15 cellular contexts compared by ENCODE assay signal in the genomic region with DNA sequence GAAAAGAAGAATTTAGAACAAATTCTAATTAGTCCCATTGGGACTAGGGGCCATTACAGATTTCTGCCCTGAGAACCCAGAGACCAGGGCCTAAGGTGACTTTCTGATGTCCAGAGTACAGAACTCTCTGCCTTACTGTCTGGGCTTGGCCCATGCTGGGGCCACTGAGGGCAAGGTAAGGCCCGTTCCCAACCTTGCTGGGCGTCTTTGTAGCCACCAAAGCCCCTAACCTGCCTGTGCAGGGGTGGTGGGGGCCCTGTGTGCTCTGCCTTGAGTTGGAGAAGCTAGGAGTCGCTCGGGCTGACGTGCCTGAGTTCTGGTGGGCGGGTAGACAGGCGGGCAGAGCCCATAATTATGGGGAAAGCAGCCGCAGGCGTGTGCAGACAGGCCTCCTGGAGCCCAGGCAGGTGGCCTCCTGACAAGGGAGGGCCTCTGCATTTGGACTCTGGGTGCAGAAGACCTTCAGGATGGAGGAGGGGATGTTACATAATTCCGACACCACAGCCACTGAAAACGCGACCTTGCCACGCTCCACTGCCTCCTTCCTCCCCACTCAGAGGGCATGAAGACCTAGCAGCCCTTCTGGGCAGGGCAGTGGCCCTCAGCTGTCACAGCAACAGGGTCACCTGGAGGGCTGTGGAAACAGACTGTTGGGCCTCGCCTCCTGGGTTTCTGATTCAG.
A peak's percentile ranks its signal among the peaks of the same experiment; 100 is the strongest.
DNase-seq lines count a peak whose midpoint lies in the region; TF ChIP-seq lines count a peak whose summit lies in the region.
"Had no signal": no experiment of that assay in that cellular context is flagged by ENCODE, and none has a peak within 500 bp of the region (broad histone marks: within the 10 kb centered on the region; RNA-seq: fewer than 3 reads in every experiment).

No MANE protein-coding gene starts in this region.

- no peak overlapping the region for H3K27ac Mint-ChIP-seq in activated naive CD4-positive, alpha-beta T cell treated with anti-CD3 and anti-CD28 coated beads, Interleukin-2, amount 10 ng/mL, durations not matched to agents 7 days and 5 days
- H3K27ac Mint-ChIP-seq: activated naive CD4-positive, alpha-beta T cell treated with anti-CD3 and anti-CD28 coated beads for 36 hours had no signal

- H3K27ac ChIP-seq in epithelial cell of prostate (peak overlapping the region; percentile 93), vagina (peak overlapping the region; percentile 77)
- H3K27ac ChIP-seq: 22Rv1, HL-60, neural progenitor cell had no signal

- no peaks in the 10 kb centered on the region for H3K36me3 ChIP-seq in vagina
- H3K36me3 ChIP-seq: neural progenitor cell had no signal

- H3K27me3 ChIP-seq in vagina: no peaks in the 10 kb centered on the region
- H3K27me3 ChIP-seq: neural progenitor cell had no signal

- no peak overlapping the region for H3K4me3 ChIP-seq in vagina
- H3K4me3 ChIP-seq: neural progenitor cell had no signal

- no peak overlapping the region for H3K4me3 Mint-ChIP-seq in activated naive CD4-positive, alpha-beta T cell treated with anti-CD3 and anti-CD28 coated beads, Interleukin-2, amount 10 ng/mL, durations not matched to agents 7 days and 5 days
- H3K4me3 Mint-ChIP-seq: activated naive CD4-positive, alpha-beta T cell treated with anti-CD3 and anti-CD28 coated beads for 36 hours; neural progenitor cell had no signal

- no peak for TF ChIP-seq CTCF in vagina (IDR thresholded peaks at IDR 0.05)

- POLR2A ChIA-PET in HEK293T (lab: Yijun Ruan, JAX): no interaction called here

- intact Hi-C loops in vagina (cut with DNase I): no loop called here

- peaks cover 48% of the 10 kb centered on the region for H3K4me1 ChIP-seq in vagina

- no peaks in the 10 kb centered on the region for H3K36me3 Mint-ChIP-seq in activated naive CD4-positive, alpha-beta T cell treated with anti-CD3 and anti-CD28 coated beads, Interleukin-2, amount 10 ng/mL, durations not matched to agents 7 days and 5 days
- H3K36me3 Mint-ChIP-seq: neural progenitor cell had no signal

- no peaks in the 10 kb centered on the region for H3K4me1 Mint-ChIP-seq in activated naive CD4-positive, alpha-beta T cell treated with anti-CD3 and anti-CD28 coated beads, Interleukin-2, amount 10 ng/mL, durations not matched to agents 7 days and 5 days

- peaks cover 4% of the 10 kb centered on the region for H3K27me3 Mint-ChIP-seq in activated naive CD4-positive, alpha-beta T cell treated with anti-CD3 and anti-CD28 coated beads, Interleukin-2, amount 10 ng/mL, durations not matched to agents 7 days and 5 days

- CTCF ChIA-PET in activated naive CD4-positive, alpha-beta T cell treated with anti-CD3 and anti-CD28 coated beads, Interleukin-2, amount 10 ng/mL, durations not matched to agents 7 days and 5 days (lab: Charles Lee): no interaction called here
- CTCF ChIA-PET in HEK293T (lab: Yijun Ruan, JAX): no interaction called here

- H3K9me3 ChIP-seq in vagina: no peaks in the 10 kb centered on the region
- H3K9me3 ChIP-seq: SK-N-SH had no signal

- DNase-seq in NCI-H187 (lab: John Stamatoyannopoulos, UW): peak; percentile 19 to 60
- DNase-seq in NCI-H187 treated with DMSO at 0.1 percent for 48 hours (lab: John Stamatoyannopoulos, UW): no peak
- peak; percentile 81 for DNase-seq in NCI-H2227 treated with DMSO at 0.1 percent for 48 hours (lab: John Stamatoyannopoulos, UW)
- no peak for DNase-seq in epithelial cell of prostate (ENCODE audit: low read depth, low spot score)
- DNase-seq in vagina (ENCODE audit: extremely low spot score in 2 of 2): no peak
- no peak for DNase-seq in activated naive CD4-positive, alpha-beta T cell treated with anti-CD3 and anti-CD28 coated beads, Interleukin-2, amount 10 ng/mL, durations not matched to agents 7 days and 5 days
- no peak for DNase-seq in GM19240 (ENCODE audit: insufficient read length, low spot score)
- no peak for DNase-seq in HEK293T (ENCODE audit: extremely low spot score)
- DNase-seq: activated CD4-positive, alpha-beta T cell treated with anti-CD3 and anti-CD28 coated beads for 4 hours; activated naive CD4-positive, alpha-beta T cell treated with anti-CD3 and anti-CD28 coated beads for 36 hours; EL; SK-N-SH had no signal

- H3K9me3 Mint-ChIP-seq in activated naive CD4-positive, alpha-beta T cell treated with anti-CD3 and anti-CD28 coated beads, Interleukin-2, amount 10 ng/mL, durations not matched to agents 7 days and 5 days: no peaks in the 10 kb centered on the region
- H3K9me3 Mint-ChIP-seq: activated naive CD4-positive, alpha-beta T cell treated with anti-CD3 and anti-CD28 coated beads for 36 hours; neural progenitor cell had no signal

- TF ChIP-seq POLR2A in vagina (IDR thresholded peaks at IDR 0.05): no peak

TF ChIP-seq in HEK293T, 16 proteins besides CTCF, POLR2A, EP300 and RAD21:
- TF ChIP-seq ELF4 (IDR thresholded peaks at IDR 0.05) (no peak), ARNT (IDR thresholded peaks at IDR 0.05) (no peak), SP1 (IDR thresholded peaks at IDR 0.05) (no peak), NFRKB (IDR thresholded peaks at IDR 0.05) (no peak), CTBP1 (IDR thresholded peaks at IDR 0.05; ENCODE audit: borderline replicate concordance) (no peak), FOXK2 (IDR thresholded peaks at IDR 0.05) (no peak), HDGF (IDR thresholded peaks at IDR 0.05; ENCODE audit: borderline replicate concordance) (no peak), LEF1 (IDR thresholded peaks at IDR 0.05; ENCODE audit: borderline replicate concordance) (no peak), SUZ12 (IDR thresholded peaks at IDR 0.05) (no peak), BHLHE40 (IDR thresholded peaks at IDR 0.05; ENCODE audit: borderline replicate concordance) (no peak), L3MBTL2 (conservative IDR thresholded peaks at IDR 0.05) (no peak), ZNF384 (IDR thresholded peaks at IDR 0.05) (no peak), FOXM1 (IDR thresholded peaks at IDR 0.05; ENCODE audit: borderline replicate concordance) (no peak), TARDBP (IDR thresholded peaks at IDR 0.05) (no peak), FOXA1 (IDR thresholded peaks at IDR 0.05) (no peak)
- TF ChIP-seq, protein P1, sequence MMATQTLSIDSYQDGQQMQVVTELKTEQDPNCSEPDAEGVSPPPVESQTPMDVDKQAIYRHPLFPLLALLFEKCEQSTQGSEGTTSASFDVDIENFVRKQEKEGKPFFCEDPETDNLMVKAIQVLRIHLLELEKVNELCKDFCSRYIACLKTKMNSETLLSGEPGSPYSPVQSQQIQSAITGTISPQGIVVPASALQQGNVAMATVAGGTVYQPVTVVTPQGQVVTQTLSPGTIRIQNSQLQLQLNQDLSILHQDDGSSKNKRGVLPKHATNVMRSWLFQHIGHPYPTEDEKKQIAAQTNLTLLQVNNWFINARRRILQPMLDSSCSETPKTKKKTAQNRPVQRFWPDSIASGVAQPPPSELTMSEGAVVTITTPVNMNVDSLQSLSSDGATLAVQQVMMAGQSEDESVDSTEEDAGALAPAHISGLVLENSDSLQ (IDR thresholded peaks at IDR 0.05): no peak

Comparison
In these comparisons a context has a peak if more than half of its experiments do, and no peak if none do; other contexts are left out.
1. DNase-seq: peak in NCI-H187 (2 of 2) and NCI-H2227 treated with DMSO at 0.1 percent for 48 hours (single experiment); none in NCI-H187 treated with DMSO at 0.1 percent for 48 hours (single experiment), epithelial cell of prostate (single experiment), vagina (0 of 2), activated naive CD4-positive, alpha-beta T cell treated with anti-CD3 and anti-CD28 coated beads, Interleukin-2, amount 10 ng/mL, durations not matched to agents 7 days and 5 days (single experiment), GM19240 (single experiment) and HEK293T (single experiment).